8 cellular contexts compared by ENCODE assay signal in genomic region chr18:26656944-26657536, GRCh38.
A peak's percentile ranks its signal among the peaks of the same experiment; 100 is the strongest.
DNase-seq lines count a peak whose midpoint lies in the region; ATAC-seq, FAIRE-seq and TF ChIP-seq lines count a peak whose summit lies in the region.

No MANE protein-coding gene starts in this region.

- H3K36me3 ChIP-seq in adrenal gland (replicated peaks in 1 of 2) (no peaks in the 10 kb centered on the region), heart right ventricle (no peaks in the 10 kb centered on the region), osteoblast (ENCODE audit: insufficient read depth, low read length) (no peaks in the 10 kb centered on the region)

- H3K27me3 ChIP-seq in adrenal gland, result no peaks in the 10 kb centered on the region
- peaks cover 0 to 72% (median 6%) of the 10 kb centered on the region in 7 donors for H3K27me3 ChIP-seq in heart right ventricle
- H3K27me3 ChIP-seq in osteoblast (ENCODE audit: insufficient read depth, low read length), result peaks cover 62% of the 10 kb centered on the region

- DNase-seq in A549 (ENCODE audit: low read depth in 1 of 2, low spot score in 1 of 2) (peak; percentile 35 to 48), GM12864 (ENCODE audit: low read depth) (no peak), NCI-H526 (lab: John Stamatoyannopoulos, UW) (peak; percentile 63 to 77), adrenal gland (peak; percentile 74 to 86 (median 81)), heart right ventricle (peak; percentile 74 to 86), osteoblast (ENCODE audit: insufficient read length, low spot score, missing footprints) (peak; percentile 95), NCI-H128 (lab: John Stamatoyannopoulos, UW; ENCODE audit: unreplicated experiment) (no peak)

- intact Hi-C loops in adrenal gland (cut with DNase I) (loop anchor here in 1 of 2 donors (10.0 kb wide), 1 partner anchor 88 kb away; no protein-coding TSS in a partner anchor), heart right ventricle (cut with DNase I) (loop anchor here in 6 of 10 donors (5.0 to 10.0 kb wide), 7 partner anchors 88 to 1308 kb away; partner anchors contain the start of gene KCTD1 (in 4 of the 6))

- peak overlapping the region; percentile 65 for H2AFZ ChIP-seq in osteoblast (ENCODE audit: low read length)

- no peaks in the 10 kb centered on the region for H3K79me2 ChIP-seq in osteoblast (ENCODE audit: insufficient read depth, low read length)

- ATAC-seq in A549 (peak; percentile 76 to 87), HG02970 (IDR thresholded peaks at IDR 0.05; ENCODE audit: low FRiP score, unreplicated experiment) (peak; percentile 44), heart right ventricle (peak; percentile 81 to 95 (median 86))

- peaks cover 28% of the 10 kb centered on the region for H3K4me1 ChIP-seq in A549
- peaks cover 6 to 17% of the 10 kb centered on the region in 2 donors for H3K4me1 ChIP-seq in adrenal gland (replicated peaks in 1 of 2)
- H3K4me1 ChIP-seq in heart right ventricle, result peaks cover 2 to 27% (median 18%) of the 10 kb centered on the region in 9 donors
- H3K4me1 ChIP-seq in osteoblast (ENCODE audit: insufficient read depth, low read length), result no peaks in the 10 kb centered on the region

- FAIRE-seq in A549 (lab: Jason Lieb, UNC), result no peak

- H4K20me1 ChIP-seq in osteoblast (ENCODE audit: insufficient read depth, low read length), result no peaks in the 10 kb centered on the region

- WGBS in A549 (ENCODE audit: missing lambda C conversion rate), result 1% methylated on average over 18 of the region's 52 CpGs
- WGBS in adrenal gland, 4 donors, result 0 to 1% (median 0%) methylated on average over 8 to 52 of the region's 52 CpGs
- whole genome bisulfite sequencing in heart right ventricle, 2 donors, result 0 to 1% methylated on average over 36 to 52 of the region's 52 CpGs

- H3K27ac ChIP-seq in A549, result peak overlapping the region; percentile 91 to 99
- H3K27ac ChIP-seq in adrenal gland, result peak overlapping the region; percentile 59 to 94 (median 86)
- H3K27ac ChIP-seq in heart right ventricle, result peak overlapping the region; percentile 81 to 95 (median 86)
- no peak overlapping the region for H3K27ac ChIP-seq in osteoblast (ENCODE audit: low read depth, low read length)

- peak; percentile 35 for TF ChIP-seq POLR2A in A549 (IDR thresholded peaks at IDR 0.05; ENCODE audit: low read length)
- peak; percentile 77 to 78 for TF ChIP-seq POLR2A in adrenal gland (IDR thresholded peaks at IDR 0.05)

- TF ChIP-seq CTCF in A549 (IDR thresholded peaks at IDR 0.05), result no peak
- TF ChIP-seq CTCF in GM12864 (IDR thresholded peaks at IDR 0.05; ENCODE audit: low read depth, low read length, missing control alignments), result peak; percentile 28
- TF ChIP-seq CTCF in adrenal gland (IDR thresholded peaks at IDR 0.05), result peak in 4 of 6 experiments; percentile 23 to 48 (median 39)
- TF ChIP-seq CTCF in heart right ventricle (IDR thresholded peaks at IDR 0.05), result peak in 7 of 9 donors; percentile 15 to 67 (median 46)
- no peak for TF ChIP-seq CTCF in osteoblast (IDR thresholded peaks at IDR 0.05; ENCODE audit: extremely low read depth, low read depth, low read length)

- H3K4me3 ChIP-seq in A549, result peak overlapping the region; percentile 63
- H3K4me3 ChIP-seq in GM12864 (ENCODE audit: low read depth, low read length), result peak overlapping the region; percentile 66
- H3K4me3 ChIP-seq in adrenal gland, result peak overlapping the region; percentile 31 to 92 (median 64)
- peak overlapping the region; percentile 60 to 85 (median 78) for H3K4me3 ChIP-seq in heart right ventricle
- peak overlapping the region; percentile 66 for H3K4me3 ChIP-seq in osteoblast (ENCODE audit: insufficient read depth, low read length)

- no peak for TF ChIP-seq RAD21 in A549 (conservative IDR thresholded peaks at IDR 0.05 in 1 of 2, IDR thresholded peaks at IDR 0.05 in 1 of 2)

- no peaks in the 10 kb centered on the region for H3K9me3 ChIP-seq in A549
- H3K9me3 ChIP-seq in adrenal gland (replicated peaks in 1 of 3), result no peaks in the 10 kb centered on the region
- H3K9me3 ChIP-seq in heart right ventricle, result no peaks in the 10 kb centered on the region
- H3K9me3 ChIP-seq in osteoblast (ENCODE audit: low read depth, low read length), result no peaks in the 10 kb centered on the region

- CTCF ChIA-PET in A549 (lab: Yijun Ruan, JAX), result interaction anchor here (0.8 to 1.4 kb wide), 6 partner anchors 10 to 196 kb away, joined by 3 read pairs; partner anchors contain the start of gene KCTD1

- TF ChIP-seq EP300 in A549 (IDR thresholded peaks at IDR 0.05), result no peak

- H3K4me2 ChIP-seq in A549, result peak overlapping the region; percentile 92
- peak overlapping the region; percentile 75 for H3K4me2 ChIP-seq in osteoblast (ENCODE audit: insufficient read depth, low read length)

- POLR2A ChIA-PET in A549 (lab: Yijun Ruan, JAX), result interaction anchor here (0.9 to 1.5 kb wide), 3 partner anchors 50 to 108 kb away, joined by 3 to 6 read pairs (median 4); partner anchors contain the start of gene KCTD1

TF ChIP-seq in A549, 52 proteins besides CTCF, POLR2A, EP300 and RAD21:
- TF ChIP-seq JUN (IDR thresholded peaks at IDR 0.05) (peak; percentile 38 to 56; a peak in 1 of 5 replicates), ZSCAN20 (CRISPR knock-in tag; IDR thresholded peaks at IDR 0.05) (no peak), EHMT2 (IDR thresholded peaks at IDR 0.05; ENCODE audit: low read depth) (no peak)
- TF ChIP-seq, protein P1, sequence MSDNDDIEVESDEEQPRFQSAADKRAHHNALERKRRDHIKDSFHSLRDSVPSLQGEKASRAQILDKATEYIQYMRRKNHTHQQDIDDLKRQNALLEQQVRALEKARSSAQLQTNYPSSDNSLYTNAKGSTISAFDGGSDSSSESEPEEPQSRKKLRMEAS (IDR thresholded peaks at IDR 0.05), result peak; percentile 57; the same call in 1 of the 2 replicates

Comparison
In these comparisons a context has a peak if more than half of its experiments do, and no peak if none do; other contexts are left out.
1. DNase-seq: peak in A549 (2 of 2), NCI-H526 (2 of 2), adrenal gland (7 of 7), heart right ventricle (2 of 2) and osteoblast (single experiment); none in GM12864 (single experiment) and NCI-H128 (single experiment).
2. CTCF ChIP-seq: peak in GM12864 (single experiment), adrenal gland (4 of 6) and heart right ventricle (7 of 9); none in A549 (single experiment) and osteoblast (single experiment).
3. Peak in every context shown above with its lines, with median percentiles within 50 percentile points of each other: ATAC-seq and H3K4me3 ChIP-seq.